Comparison of ENCODE assay signal across 25 cellular contexts in genomic region chr11:43377380-43377779, GRCh38.
"Had no signal": no experiment of that assay in that cellular context is flagged by ENCODE, and none has a peak within 500 bp of the region (broad histone marks: within the 10 kb centered on the region; RNA-seq: fewer than 3 reads in every experiment).

No MANE protein-coding gene starts in this region.

- H3K9ac ChIP-seq: KMS-11 had no signal

- H3K4me2 ChIP-seq: KMS-11 had no signal

- H3K27ac ChIP-seq: adrenal gland, KMS-11, VCaP had no signal

- H3K9me3 ChIP-seq: adrenal gland, Peyer's patch had no signal

- H3K27me3 ChIP-seq: adrenal gland, Peyer's patch had no signal

- DNase-seq: activated CD4-positive, alpha-beta memory T cell treated with anti-CD3 and anti-CD28 coated beads, Interleukin-2, amount 10 ng/mL, durations not matched to agents 7 days and 5 days; activated CD4-positive, alpha-beta T cell treated with anti-CD3 and anti-CD28 coated beads, Interleukin-2, amount 50 U/mL, for 1 hour; activated CD4-positive, CD25-positive, alpha-beta regulatory T cell; activated gamma-delta T cell; activated naive CD4-positive, alpha-beta T cell treated with anti-CD3 and anti-CD28 coated beads, Interleukin-2, amount 10 ng/mL, durations not matched to agents 7 days and 5 days; activated naive CD8-positive, alpha-beta T cell treated with anti-CD3 and anti-CD28 coated beads, Interleukin-2, amount 10 ng/mL, durations not matched to agents 7 days and 5 days; activated T-cell treated with anti-CD3 and anti-CD28 coated beads for 4 hours; activated T-cell treated with anti-CD3 and anti-CD28 coated beads, Interleukin-2, amount 50 U/mL, for 48 hours; adrenal gland; anterior cingulate cortex; caudate nucleus; MM.1S; NCI-H1105; NCI-H1436; NCI-H1694 treated with DMSO at 0.1 percent for 48 hours; NCI-H2029 treated with DMSO at 0.1 percent for 48 hours; NCI-H345; NCI-H510A; NCI-H69; NK-92 treated with Interleukin-12 subunit alpha and Interleukin-12 subunit beta, amount 100 ng/mL, for 24 hours; OCI-M1; Peyer's patch; SHP77 had no signal

- H3K36me3 ChIP-seq: adrenal gland had no signal

- H3K4me3 ChIP-seq: adrenal gland, Peyer's patch had no signal
